In genomic region chr19:35267818-35268545, GRCh38 we compare ENCODE assay signal across 8 cellular contexts. TPM values are rescaled to one million over a fixed set of nuclear protein-coding genes. Genes with fewer than 3 reads are reported as not detected.
A peak's percentile ranks its signal among the peaks of the same experiment; 100 is the strongest.
DNase-seq lines count a peak whose midpoint lies in the region; ATAC-seq and TF ChIP-seq lines count a peak whose summit lies in the region.

No MANE protein-coding gene starts in this region.

- peak; percentile 50 for ATAC-seq in HG02610 (IDR thresholded peaks at IDR 0.05; ENCODE audit: unreplicated experiment)

- H3K27ac ChIP-seq in VCaP: peak overlapping the region; percentile 100
- H3K27ac ChIP-seq in breast epithelium: peak overlapping the region; percentile 90 to 95

- H3K27me3 ChIP-seq in breast epithelium: no peaks in the 10 kb centered on the region

- H3K4me3 ChIP-seq in breast epithelium: peak overlapping the region; percentile 66 to 94 (median 73)

- TF ChIP-seq POLR2A in breast epithelium (IDR thresholded peaks at IDR 0.05): no peak

- CTCF ChIA-PET in GM10248 (lab: Yijun Ruan, JAX): interaction anchor here (1.9 kb wide), 1 partner anchor 126 kb away, joined by 8 read pairs; no protein-coding TSS in a partner anchor

- intact Hi-C loops in breast epithelium (cut with DNase I; ENCODE audit: low total_unique reads): loop anchor here (2.0 to 10.0 kb wide), 3 partner anchors 19 to 874 kb away; partner anchors contain the start of genes CAPNS1, FXYD5 and LSR

- H3K9me3 ChIP-seq in breast epithelium: no peaks in the 10 kb centered on the region

- peak; percentile 96 for DNase-seq in GM10248 (ENCODE audit: extremely low spot score)
- DNase-seq in NCI-H1930 (lab: John Stamatoyannopoulos, UW): peak; percentile 63 to 89
- DNase-seq in breast epithelium (ENCODE audit: low spot score in 2 of 2): peak; percentile 57 to 69
- peak; percentile 99 for DNase-seq in iPS-NIHi11 (ENCODE audit: low spot score)
- peak; percentile 26 for DNase-seq in smooth muscle cell of the brain vasculature (ENCODE audit: low read depth, low spot score)
- DNase-seq in middle frontal gyrus (ENCODE audit: extremely low spot score, low spot score): no peak

- no peak for TF ChIP-seq CTCF in GM10248 (IDR thresholded peaks at IDR 0.05; ENCODE audit: control extremely low read depth, extremely low read depth, low read depth, missing control alignments)
- no peak for TF ChIP-seq CTCF in VCaP (conservative IDR thresholded peaks at IDR 0.05)
- TF ChIP-seq CTCF in breast epithelium (IDR thresholded peaks at IDR 0.05): no peak

- POLR2A ChIA-PET in GM10248 (lab: Yijun Ruan, JAX): no interaction called here

- H3K4me1 ChIP-seq in breast epithelium: peaks cover 8 to 19% of the 10 kb centered on the region in 2 donors

- no peaks in the 10 kb centered on the region for H3K36me3 ChIP-seq in breast epithelium

RNA-seq across cellular contexts. Expression of gene USF2, which starts 0.8 kb away (rescaled TPM):
- 100 to 1,000 TPM in 1 of 3 donors, 10 to 100 TPM in 2; 72.7 to 117 (median 77.3) TPM for total RNA-seq in breast epithelium

RNA-seq across cellular contexts. Expression of gene HAMP, which starts 14.3 kb away (rescaled TPM):
- 1 to 10 TPM in 1 of 3 donors, not detected in 2; 1.5 TPM for total RNA-seq in breast epithelium

RNA-seq across cellular contexts. Expression of gene LSR, which starts 19.2 kb away (rescaled TPM):
- total RNA-seq in breast epithelium: 10 to 100 TPM in 2 of 3 donors, 1 to 10 TPM in 1; 3.7 to 37.5 (median 35.1) TPM

RNA-seq across cellular contexts. Expression of gene MAG, which starts 24.0 kb away (rescaled TPM):
- total RNA-seq in breast epithelium: 1 to 10 TPM in 1 of 3 donors, not detected in 2; 4.2 TPM

RNA-seq across cellular contexts. Expression of gene FAM187B, which starts 39.4 kb away (rescaled TPM):
- under 1 TPM in 1 of 3 donors, not detected in 2; 0.44 TPM for total RNA-seq in breast epithelium
